Comparison of ENCODE assay signal across 7 cellular contexts in the genomic region with DNA sequence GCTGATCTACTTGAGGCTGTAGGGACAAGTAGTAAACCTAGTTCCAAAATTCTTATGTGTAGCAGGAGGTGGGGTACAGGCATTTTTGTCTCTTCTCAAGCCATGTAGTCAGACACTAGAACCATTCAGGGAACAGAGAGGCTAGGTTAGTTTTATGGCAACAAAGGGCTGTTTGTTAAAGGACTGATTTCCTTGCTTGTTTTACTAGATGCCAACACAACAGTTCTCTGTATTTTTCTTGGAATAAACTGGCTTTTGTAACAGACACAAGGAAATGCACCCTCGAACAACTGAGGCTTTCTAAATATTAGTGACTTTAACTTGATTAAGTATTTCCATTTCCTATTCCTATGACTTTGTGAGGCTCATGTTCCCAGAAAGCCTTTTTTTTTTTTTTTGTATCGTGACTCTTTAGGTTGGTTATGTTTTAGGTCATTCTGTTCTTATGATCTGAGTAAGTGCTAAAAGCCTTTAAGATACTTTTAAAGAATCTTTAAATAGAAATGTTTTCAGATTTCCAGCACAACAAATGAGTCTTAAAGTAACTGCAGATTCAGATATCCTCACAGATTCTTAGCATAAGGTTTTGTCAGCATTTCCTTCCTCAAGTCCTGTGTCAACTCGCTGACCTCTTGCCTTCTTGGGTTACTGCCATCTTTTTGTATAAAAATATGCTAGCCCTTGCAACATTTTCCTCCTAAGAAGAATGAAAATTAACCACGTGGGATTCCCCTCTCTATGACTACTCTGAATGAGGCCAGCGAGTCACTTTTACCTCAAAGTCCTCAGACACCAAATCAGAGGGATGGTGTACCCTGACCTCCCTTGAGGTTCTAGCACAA.
DNase-seq lines count a peak whose midpoint lies in the region; ATAC-seq and TF ChIP-seq lines count a peak whose summit lies in the region.

No MANE protein-coding gene starts in this region.

- ATAC-seq in GM19035 (IDR thresholded peaks at IDR 0.05; ENCODE audit: unreplicated experiment) (peak; percentile 41), left lung (peak; percentile 84), GM21390 (IDR thresholded peaks at IDR 0.05; ENCODE audit: unreplicated experiment) (no peak)

- peaks cover 13 to 47% of the 10 kb centered on the region in 2 donors for H3K4me1 ChIP-seq in left lung
- peaks cover 0 to 23% (median 15%) of the 10 kb centered on the region in 4 donors for H3K4me1 ChIP-seq in tibial artery

- in situ Hi-C loops in astrocyte of the spinal cord (cut with HindIII; ENCODE audit: low sequenced_read_pairs) = no loop called here

- H3K27me3 ChIP-seq in left lung (no peaks in the 10 kb centered on the region), tibial artery (no peaks in the 10 kb centered on the region)

- peak overlapping the region; percentile 65 to 74 for H3K27ac ChIP-seq in left lung
- H3K27ac ChIP-seq in tibial artery = peak overlapping the region; percentile 31 to 38

- H3K4me3 ChIP-seq in astrocyte of the spinal cord (ENCODE audit: low read depth, low read length) (no peak overlapping the region), left lung (no peak overlapping the region), tibial artery (no peak overlapping the region)

- DNase-seq in HT1080 (ENCODE audit: low read depth) (peak; percentile 74), astrocyte of the spinal cord (ENCODE audit: low read depth, low spot score) (peak; percentile 83), left lung (no peak), tibial artery (peak in 1 of 2 donors; percentile 63), HUDEP-2 (lab: John Stamatoyannopoulos, UW; ENCODE audit: unreplicated experiment in 76 of 76) (no peak)

- no peaks in the 10 kb centered on the region for H3K36me3 ChIP-seq in left lung
- H3K36me3 ChIP-seq in tibial artery = no peaks in the 10 kb centered on the region

- intact Hi-C loops in left lung (cut with DNase I) = no loop called here
- intact Hi-C loops in tibial artery (cut with DNase I; ENCODE audit: low total_unique reads) = no loop called here

- H3K9me3 ChIP-seq in left lung (no peaks in the 10 kb centered on the region), tibial artery (no peaks in the 10 kb centered on the region)

- no peak for TF ChIP-seq CTCF in astrocyte of the spinal cord (IDR thresholded peaks at IDR 0.05; ENCODE audit: low read depth, low read length)
- no peak for TF ChIP-seq CTCF in left lung (IDR thresholded peaks at IDR 0.05)
- TF ChIP-seq CTCF in tibial artery (IDR thresholded peaks at IDR 0.05) = no peak

Comparison
In these comparisons a context has a peak if more than half of its experiments do, and no peak if none do; other contexts are left out.
1. DNase-seq: peak in HT1080 (single experiment) and astrocyte of the spinal cord (single experiment); none in left lung (0 of 2) and HUDEP-2 (0 of 76).